ENCODE assay signal across 8 cellular contexts in the genomic region with DNA sequence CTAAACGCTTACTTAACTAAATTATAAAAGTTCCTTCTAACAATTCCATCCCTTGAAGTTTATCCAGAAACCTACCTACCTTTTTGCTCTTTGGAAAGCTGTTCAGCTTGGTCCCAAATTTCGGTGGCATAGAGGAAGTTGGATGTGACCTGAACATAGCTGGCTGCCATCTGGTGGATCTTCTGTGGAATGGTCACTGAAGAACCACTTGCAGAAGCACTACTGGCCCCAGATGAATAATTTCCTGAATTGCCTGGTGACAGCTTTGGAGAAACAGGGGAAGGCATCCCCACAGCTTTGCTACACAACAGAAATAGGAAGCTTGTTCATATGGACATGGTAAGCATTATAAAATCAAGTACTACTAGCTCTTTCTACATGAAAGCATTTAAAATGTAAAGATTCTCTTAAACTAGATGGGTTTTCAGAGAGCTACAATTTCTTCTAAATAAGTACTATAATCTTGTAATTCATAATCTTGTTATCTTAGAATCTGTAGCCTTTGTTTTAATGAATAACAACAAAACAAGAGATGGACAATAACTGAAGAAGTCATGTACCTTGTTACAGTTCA. TPM values are rescaled to one million over a fixed set of nuclear protein-coding genes. Genes with fewer than 3 reads are reported as not detected.
DNase-seq lines count a peak whose midpoint lies in the region; ATAC-seq, FAIRE-seq and TF ChIP-seq lines count a peak whose summit lies in the region.

No MANE protein-coding gene starts in this region.

- H3K4me3 ChIP-seq in DOHH2 (ENCODE audit: low read length) (no peak overlapping the region), pancreas (no peak overlapping the region)

- H4K20me1 ChIP-seq in DOHH2 (ENCODE audit: control insufficient read depth, insufficient read depth, low read depth, low read length): no peaks in the 10 kb centered on the region; the same call in 1 of the 2 replicates

- TF ChIP-seq CTCF in DOHH2 (IDR thresholded peaks at IDR 0.05; ENCODE audit: low read depth, low read length, poor library complexity, severe bottlenecking) (peak; percentile 57), glutamatergic neuron (IDR thresholded peaks at IDR 0.05; ENCODE audit: partially characterized antibody, unreplicated experiment) (peak; percentile 45), pancreas (IDR thresholded peaks at IDR 0.05) (peak; percentile 8 to 56 (median 45))

- no peaks in the 10 kb centered on the region for H3K9me2 ChIP-seq in DOHH2 (replicated peaks; ENCODE audit: control insufficient read depth, low read length)

- ATAC-seq in activated CD8-positive, alpha-beta T cell treated with anti-CD3 and anti-CD28 coated beads, Interleukin-2, amount 10 ng/mL, durations not matched to agents 7 days and 5 days: peak; percentile 67
- ATAC-seq in pancreas: peak; percentile 83 to 97 (median 96)

- H3K36me3 ChIP-seq in DOHH2 (ENCODE audit: control insufficient read depth, low read length) (peaks cover 83% of the 10 kb centered on the region), pancreas (peaks cover 0 to 66% (median 15%) of the 10 kb centered on the region in 3 donors)

- no peak overlapping the region for H3K4me2 ChIP-seq in DOHH2 (ENCODE audit: low read length)

- H3K4me1 ChIP-seq in DOHH2 (ENCODE audit: control insufficient read depth, low read length): peaks cover 18% of the 10 kb centered on the region
- no peaks in the 10 kb centered on the region for H3K4me1 ChIP-seq in pancreas

- H3K9me3 Mint-ChIP-seq in activated CD8-positive, alpha-beta T cell treated with anti-CD3 and anti-CD28 coated beads, Interleukin-2, amount 10 ng/mL, durations not matched to agents 7 days and 5 days (ENCODE audit: insufficient read depth): no peaks in the 10 kb centered on the region
- H3K9me3 Mint-ChIP-seq in glutamatergic neuron (ENCODE audit: unreplicated experiment): no peaks in the 10 kb centered on the region

- CTCF ChIA-PET in activated CD8-positive, alpha-beta T cell treated with anti-CD3 and anti-CD28 coated beads, Interleukin-2, amount 10 ng/mL, durations not matched to agents 7 days and 5 days (lab: Charles Lee): interaction anchor here (0.7 to 2.7 kb wide), 33 partner anchors 8 to 817 kb away, joined by 3 to 35 read pairs (median 3); partner anchors contain the start of genes GDF9, IL4, SHROOM1 and UQCRQ

- FAIRE-seq in pancreas (lab: Jason Lieb, UNC): peak; percentile 34

- 10 to 18% methylated on average over 2 of the region's 2 CpGs for WGBS in pancreas, 2 donors

- intact Hi-C loops in pancreas (cut with DNase I): loop anchor here in 1 of 3 donors (10.0 kb wide), 1 partner anchor 59 kb away; no protein-coding TSS in a partner anchor

- H3F3A ChIP-seq in DOHH2 (ENCODE audit: control insufficient read depth, insufficient read depth): peaks cover 11% of the 10 kb centered on the region; the same call in 1 of the 2 replicates

- POLR2A ChIA-PET in activated CD8-positive, alpha-beta T cell treated with anti-CD3 and anti-CD28 coated beads, Interleukin-2, amount 10 ng/mL, durations not matched to agents 7 days and 5 days (lab: Charles Lee): interaction anchor here (0.7 to 1.3 kb wide), 3 partner anchors 11 to 17 kb away, joined by 3 read pairs; partner anchors contain the start of genes GDF9 and UQCRQ

- H3K27me3 Mint-ChIP-seq in activated CD8-positive, alpha-beta T cell treated with anti-CD3 and anti-CD28 coated beads, Interleukin-2, amount 10 ng/mL, durations not matched to agents 7 days and 5 days (ENCODE audit: low read depth): no peaks in the 10 kb centered on the region
- no peaks in the 10 kb centered on the region for H3K27me3 Mint-ChIP-seq in glutamatergic neuron (ENCODE audit: unreplicated experiment)

- no peak overlapping the region for H3K4me3 Mint-ChIP-seq in activated CD8-positive, alpha-beta T cell treated with anti-CD3 and anti-CD28 coated beads, Interleukin-2, amount 10 ng/mL, durations not matched to agents 7 days and 5 days
- H3K4me3 Mint-ChIP-seq in glutamatergic neuron (ENCODE audit: unreplicated experiment): no peak overlapping the region

- H3K27me3 ChIP-seq in DOHH2 (ENCODE audit: control insufficient read depth, low read length): no peaks in the 10 kb centered on the region
- H3K27me3 ChIP-seq in pancreas: no peaks in the 10 kb centered on the region

- DNase-seq in HCEC 1CT: peak; percentile 69
- peak; percentile 25 for DNase-seq in NCI-H524 treated with DMSO at 0.1 percent for 48 hours (lab: John Stamatoyannopoulos, UW)
- peak; percentile 48 for DNase-seq in activated CD8-positive, alpha-beta T cell treated with anti-CD3 and anti-CD28 coated beads, Interleukin-2, amount 10 ng/mL, durations not matched to agents 7 days and 5 days
- peak; percentile 29 for DNase-seq in glutamatergic neuron
- DNase-seq in pancreas: peak in 3 of 6 donors; percentile 43 to 56 (median 44)
- no peak for DNase-seq in stimulated activated CD4-positive, alpha-beta T cell treated with anti-CD3 and anti-CD28 coated beads, Interleukin-4, amount 100 ng/mL, for 4 hours
- DNase-seq in ecto neural progenitor cell (ENCODE audit: low spot score): no peak

- H3K27ac ChIP-seq in DOHH2 (ENCODE audit: low read depth, low read length) (no peak overlapping the region), pancreas (no peak overlapping the region)

- H3K9me3 ChIP-seq in DOHH2 (ENCODE audit: control insufficient read depth, insufficient read depth, low read length) (no peaks in the 10 kb centered on the region), pancreas (no peaks in the 10 kb centered on the region)

- H3K4me1 Mint-ChIP-seq in activated CD8-positive, alpha-beta T cell treated with anti-CD3 and anti-CD28 coated beads, Interleukin-2, amount 10 ng/mL, durations not matched to agents 7 days and 5 days (ENCODE audit: low read depth): no peaks in the 10 kb centered on the region
- no peaks in the 10 kb centered on the region for H3K4me1 Mint-ChIP-seq in glutamatergic neuron (ENCODE audit: low read depth, unreplicated experiment)

- H3K79me2 ChIP-seq in DOHH2 (ENCODE audit: control insufficient read depth, low read length): no peaks in the 10 kb centered on the region

- H3K27ac Mint-ChIP-seq in activated CD8-positive, alpha-beta T cell treated with anti-CD3 and anti-CD28 coated beads, Interleukin-2, amount 10 ng/mL, durations not matched to agents 7 days and 5 days: no peak overlapping the region
- H3K27ac Mint-ChIP-seq in glutamatergic neuron (ENCODE audit: unreplicated experiment): no peak overlapping the region

- peaks cover 45% of the 10 kb centered on the region for H3K36me3 Mint-ChIP-seq in activated CD8-positive, alpha-beta T cell treated with anti-CD3 and anti-CD28 coated beads, Interleukin-2, amount 10 ng/mL, durations not matched to agents 7 days and 5 days (ENCODE audit: low read depth)
- H3K36me3 Mint-ChIP-seq in glutamatergic neuron (ENCODE audit: unreplicated experiment): no peaks in the 10 kb centered on the region

RNA-seq across cellular contexts. Expression of gene LEAP2, which starts 9.9 kb away (rescaled TPM):
- 1 to 10 TPM; 3.4 to 3.7 TPM for total RNA-seq in activated CD8-positive, alpha-beta T cell treated with anti-CD3 and anti-CD28 coated beads, Interleukin-2, amount 10 ng/mL, durations not matched to agents 7 days and 5 days
- total RNA-seq in glutamatergic neuron (ENCODE audit: unreplicated experiment) (2.5 TPM), pancreas (1 to 10 TPM in 3 of 6 donors, under 1 TPM in 3; 0.55 to 2.0 (median 1.1) TPM)
- polyA plus RNA-seq in pancreas: 1 to 10 TPM; 2.3 to 3.9 TPM

RNA-seq across cellular contexts. Expression of gene UQCRQ, which starts 16.9 kb away (rescaled TPM):
- total RNA-seq in activated CD8-positive, alpha-beta T cell treated with anti-CD3 and anti-CD28 coated beads, Interleukin-2, amount 10 ng/mL, durations not matched to agents 7 days and 5 days: 100 to 1,000 TPM; 381 to 396 TPM
- total RNA-seq in glutamatergic neuron (ENCODE audit: unreplicated experiment): 163 TPM
- 100 to 1,000 TPM; 133 to 235 (median 189) TPM for total RNA-seq in pancreas
- polyA plus RNA-seq in pancreas: 100 to 1,000 TPM; 208 to 216 TPM

RNA-seq across cellular contexts. Expression of gene GDF9, which starts 17.1 kb away (rescaled TPM):
- under 1 TPM; 0.52 to 0.92 TPM for total RNA-seq in activated CD8-positive, alpha-beta T cell treated with anti-CD3 and anti-CD28 coated beads, Interleukin-2, amount 10 ng/mL, durations not matched to agents 7 days and 5 days
- total RNA-seq in glutamatergic neuron (ENCODE audit: unreplicated experiment) (0.69 TPM), pancreas (under 1 TPM; 0.19 to 0.93 (median 0.31) TPM)
- 1 to 10 TPM in 1 of 2 donors, under 1 TPM in 1; 0.42 to 1.1 TPM for polyA plus RNA-seq in pancreas

RNA-seq across cellular contexts. Expression of gene SHROOM1, which starts 52.9 kb away (rescaled TPM):
- total RNA-seq in activated CD8-positive, alpha-beta T cell treated with anti-CD3 and anti-CD28 coated beads, Interleukin-2, amount 10 ng/mL, durations not matched to agents 7 days and 5 days: 1 to 10 TPM; 2.9 to 3.3 TPM
- total RNA-seq in glutamatergic neuron (ENCODE audit: unreplicated experiment) (5.1 TPM), pancreas (10 to 100 TPM; 10.7 to 14.7 (median 11.6) TPM)
- 10 to 100 TPM; 30.9 to 62.0 TPM for polyA plus RNA-seq in pancreas

Comparison
In these comparisons a context has a peak if more than half of its experiments do, and no peak if none do; other contexts are left out.
1. DNase-seq: peak in HCEC 1CT (single experiment), NCI-H524 treated with DMSO at 0.1 percent for 48 hours (single experiment), activated CD8-positive, alpha-beta T cell treated with anti-CD3 and anti-CD28 coated beads, Interleukin-2, amount 10 ng/mL, durations not matched to agents 7 days and 5 days (single experiment) and glutamatergic neuron (single experiment); none in stimulated activated CD4-positive, alpha-beta T cell treated with anti-CD3 and anti-CD28 coated beads, Interleukin-4, amount 100 ng/mL, for 4 hours (0 of 2) and ecto neural progenitor cell (single experiment).
2. Peak in every context shown above with its lines, with median percentiles within 50 percentile points of each other: CTCF ChIP-seq.